In the genomic region with DNA sequence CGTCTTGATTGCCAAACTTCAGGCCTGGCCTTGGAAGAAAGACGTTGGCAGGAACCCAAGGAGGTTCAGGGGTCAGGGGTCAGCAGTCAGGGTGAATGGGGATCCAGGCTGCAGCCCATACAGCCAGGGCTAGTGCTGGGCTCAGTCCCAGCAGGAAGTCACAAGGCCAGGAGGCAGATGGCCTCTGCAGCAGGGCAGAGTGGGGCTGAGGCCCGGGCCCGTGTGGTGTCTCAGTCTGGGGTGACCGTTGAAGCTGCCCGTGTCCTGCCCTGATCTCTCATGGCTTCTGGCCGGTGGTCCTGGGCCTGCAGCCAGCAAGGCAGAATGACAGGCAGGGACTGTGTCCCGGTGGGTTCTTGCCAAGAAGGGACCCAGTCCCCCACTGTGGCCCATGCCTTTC, we compare ENCODE assay signal across 29 cellular contexts. TPM values are rescaled to one million over a fixed set of nuclear protein-coding genes. Genes with fewer than 3 reads are reported as not detected.
DNase-seq lines count a peak whose midpoint lies in the region; ATAC-seq and TF ChIP-seq lines count a peak whose summit lies in the region.
"Had no signal": no experiment of that assay in that cellular context is flagged by ENCODE, and none has a peak within 500 bp of the region (broad histone marks: within the 10 kb centered on the region; RNA-seq: fewer than 3 reads in every experiment).

No MANE protein-coding gene starts in this region.

- TF ChIP-seq POLR2A in adrenal gland (IDR thresholded peaks at IDR 0.05) (no peak), spleen (IDR thresholded peaks at IDR 0.05) (no peak)

- no peak overlapping the region for H3K4me3 ChIP-seq in PC-9
- H3K4me3 ChIP-seq in adrenal gland: no peak overlapping the region
- no peak overlapping the region for H3K4me3 ChIP-seq in spleen
- no peak overlapping the region for H3K4me3 ChIP-seq in osteoblast (ENCODE audit: insufficient read depth, low read length)
- H3K4me3 ChIP-seq: gastrocnemius medialis, GM23338, hepatocyte, lung, neural progenitor cell, prostate gland, thoracic aorta had no signal

- no peaks in the 10 kb centered on the region for H3K27me3 ChIP-seq in PC-9 (ENCODE audit: insufficient read depth, low read depth)
- no peaks in the 10 kb centered on the region for H3K27me3 ChIP-seq in adrenal gland
- H3K27me3 ChIP-seq in spleen (replicated peaks in 1 of 7): no peaks in the 10 kb centered on the region
- H3K27me3 ChIP-seq in osteoblast (ENCODE audit: insufficient read depth, low read length): no peaks in the 10 kb centered on the region
- H3K27me3 ChIP-seq: brain microvascular endothelial cell, gastrocnemius medialis, hepatocyte, neural progenitor cell had no signal

- H3F3A ChIP-seq in PC-9 (ENCODE audit: insufficient read depth, low read depth): peaks cover 14% of the 10 kb centered on the region; the same call in 1 of the 2 replicates

- no peaks in the 10 kb centered on the region for H3K36me3 ChIP-seq in PC-9 (ENCODE audit: low read depth)
- H3K36me3 ChIP-seq in adrenal gland (replicated peaks in 1 of 2): no peaks in the 10 kb centered on the region
- H3K36me3 ChIP-seq in spleen: no peaks in the 10 kb centered on the region
- H3K36me3 ChIP-seq in osteoblast (ENCODE audit: insufficient read depth, low read length): no peaks in the 10 kb centered on the region
- H3K36me3 ChIP-seq: brain microvascular endothelial cell, gastrocnemius medialis, neural progenitor cell, prostate gland, thoracic aorta had no signal

- H3K4me2 ChIP-seq in PC-9: peak overlapping the region; percentile 57
- no peak overlapping the region for H3K4me2 ChIP-seq in osteoblast (ENCODE audit: insufficient read depth, low read length)
- H3K4me2 ChIP-seq: GM23338, hepatocyte, neural progenitor cell had no signal

- WGBS in adrenal gland, 4 donors: 35 to 64% (median 56%) methylated on average over 3 to 8 of the region's 8 CpGs
- 67 to 77% (median 69%) methylated on average over 4 to 8 of the region's 8 CpGs for whole genome bisulfite sequencing in spleen, 5 donors

- H3K9me2 ChIP-seq in PC-9 (ENCODE audit: insufficient read depth): no peaks in the 10 kb centered on the region

- H2AFZ ChIP-seq in PC-9: no peak overlapping the region
- H2AFZ ChIP-seq in osteoblast (ENCODE audit: low read length): no peak overlapping the region
- H2AFZ ChIP-seq: GM23338, hepatocyte had no signal

- H4K20me1 ChIP-seq in PC-9 (ENCODE audit: insufficient read depth) (no peaks in the 10 kb centered on the region), osteoblast (ENCODE audit: insufficient read depth, low read length) (no peaks in the 10 kb centered on the region)

- H3K9me3 ChIP-seq in PC-9 (ENCODE audit: insufficient read depth, low read depth): no peaks in the 10 kb centered on the region
- no peaks in the 10 kb centered on the region for H3K9me3 ChIP-seq in adrenal gland (replicated peaks in 1 of 3)
- no peaks in the 10 kb centered on the region for H3K9me3 ChIP-seq in spleen
- no peaks in the 10 kb centered on the region for H3K9me3 ChIP-seq in osteoblast (ENCODE audit: low read depth, low read length)
- H3K9me3 ChIP-seq: gastrocnemius medialis, prostate gland, thoracic aorta had no signal

- H3K4me1 ChIP-seq in PC-9 (replicated peaks; ENCODE audit: insufficient read depth): peaks cover 23% of the 10 kb centered on the region
- no peaks in the 10 kb centered on the region for H3K4me1 ChIP-seq in adrenal gland (replicated peaks in 1 of 2)
- peaks cover 0 to 22% (median 12%) of the 10 kb centered on the region in 6 donors for H3K4me1 ChIP-seq in spleen
- H3K4me1 ChIP-seq in osteoblast (ENCODE audit: insufficient read depth, low read length): no peaks in the 10 kb centered on the region
- H3K4me1 ChIP-seq: gastrocnemius medialis, neural progenitor cell, prostate gland had no signal

- POLR2A ChIA-PET in PC-9 (lab: Charles Lee; ENCODE audit: unreplicated experiment): no interaction called here

- H3K79me2 ChIP-seq in PC-9 (ENCODE audit: low read depth) (no peaks in the 10 kb centered on the region), osteoblast (ENCODE audit: insufficient read depth, low read length) (no peaks in the 10 kb centered on the region)
- H3K79me2 ChIP-seq: hepatocyte had no signal

- CTCF ChIA-PET in PC-9 (lab: Charles Lee): no interaction called here

- DNase-seq in PC-9: no peak
- DNase-seq in adrenal gland: peak; percentile 24 to 57 (median 30)
- DNase-seq in left lobe of liver (ENCODE audit: low spot score): peak; percentile 53
- no peak for DNase-seq in spleen
- DNase-seq in osteoblast (ENCODE audit: insufficient read length, low spot score, missing footprints): no peak
- no peak for DNase-seq in SW 1271 (lab: John Stamatoyannopoulos, UW)
- DNase-seq: activated CD4-positive, alpha-beta memory T cell treated with anti-CD3 and anti-CD28 coated beads for 36 hours; activated CD8-positive, alpha-beta memory T cell treated with anti-CD3 and anti-CD28 coated beads, Interleukin-2, amount 50 U/mL, for 48 hours; activated gamma-delta T cell treated with Interleukin-2 at 50 U/mL for 16 hours; brain microvascular endothelial cell; CD8-positive, alpha-beta memory T cell; DMS153; gastrocnemius medialis; HFFc6; immature natural killer cell; KG1; NCI-H1436 treated with DMSO at 0.1 percent for 48 hours; NCI-H2107; NCI-H446; NCI-H82; small intestine had no signal

- TF ChIP-seq CTCF in PC-9 (conservative IDR thresholded peaks at IDR 0.05) (no peak), adrenal gland (IDR thresholded peaks at IDR 0.05) (no peak), spleen (IDR thresholded peaks at IDR 0.05 in 8 of 11, conservative IDR thresholded peaks at IDR 0.05 in 3 of 11) (no peak), osteoblast (IDR thresholded peaks at IDR 0.05; ENCODE audit: extremely low read depth, low read depth, low read length) (no peak)

- BruUV-seq in PC-9 (replicated peaks; lab: Mats Ljungman, UMichigan): no TSS peak

- ATAC-seq in left lobe of liver (peak; percentile 73), HG02884 (IDR thresholded peaks at IDR 0.05; ENCODE audit: unreplicated experiment) (no peak)
- ATAC-seq: stimulated activated effector memory CD8-positive, alpha-beta T cell treated with anti-CD3 and anti-CD28 coated beads, Interleukin-12 subunit alpha, Interleukin-12 subunit beta, amount 100 ng/mL, for 72 hours had no signal

- H3K27ac ChIP-seq in PC-9 (no peak overlapping the region), adrenal gland (peak overlapping the region in 1 of 5 donors; percentile 60), spleen (peak overlapping the region in 5 of 8 donors; percentile 1 to 33 (median 25)), osteoblast (ENCODE audit: low read depth, low read length) (no peak overlapping the region)
- H3K27ac ChIP-seq: brain microvascular endothelial cell, hepatocyte, neural progenitor cell, prostate gland, thoracic aorta had no signal

- intact Hi-C loops in PC-9 (cut with micrococcal nuclease; ENCODE audit: unreplicated experiment) (no loop called here), adrenal gland (cut with DNase I) (no loop called here), spleen (cut with DNase I; ENCODE audit: low total_unique reads) (no loop called here)

RNA-seq across cellular contexts. Expression of a gene that starts 26.6 kb away (rescaled TPM):
- total RNA-seq in PC-9 (2021): 33.1 and 38.2 TPM in 2 replicates
- total RNA-seq in adrenal gland: 10 to 100 TPM in 6 of 8 donors, 1 to 10 TPM in 2; 9.5 to 23.3 (median 14.9) TPM
- polyA plus RNA-seq in adrenal gland: 10 to 100 TPM in 1 of 3 donors, 1 to 10 TPM in 2; 4.6 to 16.4 (median 7.5) TPM
- 5.0 TPM for total RNA-seq in left lobe of liver
- total RNA-seq in spleen: 10 to 100 TPM; 18.7 to 25.4 (median 22.8) TPM
- polyA plus RNA-seq in spleen: 1 to 10 TPM; 6.0 to 7.4 (median 6.1) TPM
- 22.7 and 22.8 TPM in 2 replicates for total RNA-seq in osteoblast

Comparison
In these comparisons a context has a peak if more than half of its experiments do, and no peak if none do; other contexts are left out.
1. DNase-seq: peak in adrenal gland (7 of 7) and left lobe of liver (single experiment); none in PC-9 (0 of 2), spleen (single experiment), osteoblast (single experiment) and SW 1271 (0 of 2).
2. H3K27ac ChIP-seq: peak in spleen (5 of 8); none in PC-9 (single experiment) and osteoblast (single experiment).